In the genomic region with DNA sequence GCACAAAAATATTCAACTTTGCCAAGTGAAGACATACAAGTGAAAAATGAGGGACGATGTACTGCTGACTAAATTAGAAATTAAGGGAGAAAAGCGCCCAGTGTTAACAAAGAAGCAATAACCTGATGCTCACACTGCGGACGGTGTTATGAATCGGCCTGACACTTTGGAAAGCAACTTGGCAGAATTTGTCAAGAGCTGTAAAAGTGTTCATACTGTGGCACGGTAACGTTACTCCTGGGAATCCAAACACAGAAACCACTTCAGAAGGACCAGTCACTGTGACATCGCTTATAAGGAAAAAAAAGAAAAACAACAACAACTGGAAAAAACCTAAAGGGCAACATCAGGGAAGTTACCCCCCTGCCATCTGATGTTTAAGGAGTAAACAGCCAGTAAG, we compare ENCODE assay signal across 12 cellular contexts. TPM values are rescaled to one million over a fixed set of nuclear protein-coding genes. Genes with fewer than 3 reads are reported as not detected.
DNase-seq lines count a peak whose midpoint lies in the region; ATAC-seq and TF ChIP-seq lines count a peak whose summit lies in the region.
"Had no signal": no experiment of that assay in that cellular context is flagged by ENCODE, and none has a peak within 500 bp of the region (broad histone marks: within the 10 kb centered on the region; RNA-seq: fewer than 3 reads in every experiment).

No MANE protein-coding gene starts in this region.

- no peak for DNase-seq in heart right ventricle
- DNase-seq in left cardiac atrium, result no peak
- DNase-seq in chondrocyte (ENCODE audit: low spot score), result no peak
- DNase-seq in naive B cell, result no peak
- no peak for DNase-seq in amygdala (lab: John Stamatoyannopoulos, UW)
- DNase-seq in NCI-H1048 (lab: John Stamatoyannopoulos, UW), result no peak
- DNase-seq in SIG-M5 treated with dmso at 0.1 percent for 504 hours (lab: John Stamatoyannopoulos, UW; ENCODE audit: unreplicated experiment), result no peak
- DNase-seq: C1 segment of cervical spinal cord had no signal

- peak overlapping the region in 6 of 10 donors; percentile 33 to 90 (median 60) for H3K27ac ChIP-seq in heart right ventricle
- H3K27ac ChIP-seq: HL-60 had no signal

- H3K4me3 ChIP-seq in heart right ventricle, result no peak overlapping the region
- H3K4me3 ChIP-seq: breast epithelium, right lobe of liver had no signal

- H3K4me3 Mint-ChIP-seq in chondrocyte (ENCODE audit: unreplicated experiment) (no peak overlapping the region), naive B cell (no peak overlapping the region)

- no peaks in the 10 kb centered on the region for H3K27me3 ChIP-seq in heart right ventricle
- H3K27me3 ChIP-seq: breast epithelium, right lobe of liver had no signal

- ATAC-seq in heart right ventricle (no peak), left cardiac atrium (no peak), naive B cell (ENCODE audit: low read depth in 2 of 2) (no peak), HG03469 (IDR thresholded peaks at IDR 0.05; ENCODE audit: unreplicated experiment) (no peak)
- ATAC-seq: right lobe of liver had no signal

- H3K4me1 Mint-ChIP-seq in chondrocyte (ENCODE audit: low read depth) (peaks cover 73% of the 10 kb centered on the region), naive B cell (peaks cover 56 to 95% (median 70%) of the 10 kb centered on the region in 3 donors)

- peaks cover 49 to 99% (median 89%) of the 10 kb centered on the region in 9 donors for H3K4me1 ChIP-seq in heart right ventricle

- H3K27me3 Mint-ChIP-seq in chondrocyte (ENCODE audit: low read depth), result no peaks in the 10 kb centered on the region
- H3K27me3 Mint-ChIP-seq in naive B cell, result no peaks in the 10 kb centered on the region

- no peak for TF ChIP-seq CTCF in heart right ventricle (IDR thresholded peaks at IDR 0.05)
- no peak for TF ChIP-seq CTCF in chondrocyte (IDR thresholded peaks at IDR 0.05)

- H3K9me3 ChIP-seq in heart right ventricle, result no peaks in the 10 kb centered on the region
- H3K9me3 ChIP-seq: breast epithelium, right lobe of liver had no signal

- peaks cover 0 to 10% (median 0%) of the 10 kb centered on the region in 9 donors for H3K36me3 ChIP-seq in heart right ventricle
- H3K36me3 ChIP-seq: breast epithelium, right lobe of liver had no signal

- 40 to 59% methylated on average over 8 of the region's 8 CpGs for WGBS in heart right ventricle, 2 donors

- no peaks in the 10 kb centered on the region for H3K9me3 Mint-ChIP-seq in chondrocyte (ENCODE audit: low read depth)
- H3K9me3 Mint-ChIP-seq in naive B cell, result no peaks in the 10 kb centered on the region

- H3K36me3 Mint-ChIP-seq in chondrocyte (ENCODE audit: low read depth) (no peaks in the 10 kb centered on the region), naive B cell (peaks cover 0 to 7% of the 10 kb centered on the region in 2 donors)

- H3K27ac Mint-ChIP-seq in chondrocyte (ENCODE audit: unreplicated experiment) (peak overlapping the region; percentile 34), naive B cell (peak overlapping the region in 4 of 6 donors; percentile 24 to 70 (median 41))

- intact Hi-C loops in heart right ventricle (cut with DNase I) (no loop called here), left cardiac atrium (cut with DNase I) (no loop called here)

RNA-seq across cellular contexts. Expression of a gene that starts 27.8 kb away (rescaled TPM):
- total RNA-seq in heart right ventricle (100 to 1,000 TPM; 207 to 307 (median 228) TPM), left cardiac atrium (100 to 1,000 TPM; 227 to 254 TPM), chondrocyte (285 to 353 TPM (median 352 TPM) in 3 replicates)
- polyA plus RNA-seq in heart right ventricle (100 to 1,000 TPM; 158 to 236 TPM), naive B cell (ENCODE audit: low read depth in 6 of 6) (100 to 1,000 TPM; 328 to 445 (median 382) TPM)
